ENCODE assay signal across 19 cellular contexts in genomic region chr1:176531896-176532892, GRCh38.
"Had no signal": no experiment of that assay in that cellular context is flagged by ENCODE, and none has a peak within 500 bp of the region (broad histone marks: within the 10 kb centered on the region; RNA-seq: fewer than 3 reads in every experiment).

No MANE protein-coding gene starts in this region.

- H3K9me3 ChIP-seq: lower lobe of right lung, neutrophil, spleen, testis, upper lobe of left lung had no signal

- H3K27me3 ChIP-seq: neutrophil, spleen, testis, upper lobe of left lung had no signal

- H3K9ac ChIP-seq: parathyroid adenoma had no signal

- H3K27ac ChIP-seq: lower lobe of right lung, neutrophil, parathyroid adenoma, spleen, testis, upper lobe of left lung had no signal

- H3K4me3 Mint-ChIP-seq: activated naive CD4-positive, alpha-beta T cell treated with anti-CD3 and anti-CD28 coated beads, Interleukin-2, amount 50 U/mL, for 24 hours; activated T-cell treated with anti-CD3 and anti-CD28 coated beads, Interleukin-2, amount 50 U/mL, for 72 hours; naive thymus-derived CD8-positive, alpha-beta T cell; stimulated activated memory B cell treated with anti-CD40 and anti-IgM and Interleukin-4, amounts not matched to agents 10 μg/mL and 1 μg/mL and 100 μg/mL, for 72 hours; T-cell had no signal

- H3K27me3 Mint-ChIP-seq: activated naive CD4-positive, alpha-beta T cell treated with anti-CD3 and anti-CD28 coated beads, Interleukin-2, amount 50 U/mL, for 24 hours had no signal

- H3K36me3 ChIP-seq: lower lobe of right lung, neutrophil, spleen, upper lobe of left lung had no signal

- ATAC-seq: activated T-cell treated with anti-CD3 and anti-CD28 coated beads, Interleukin-2, amount 50 U/mL, for 72 hours; lower lobe of right lung; naive thymus-derived CD8-positive, alpha-beta T cell; stimulated activated memory B cell treated with anti-CD40 and anti-IgM and Interleukin-4, amounts not matched to agents 10 μg/mL and 1 μg/mL and 100 μg/mL, for 72 hours; T-cell had no signal

- H3K4me3 ChIP-seq: lower lobe of right lung, spleen, testis, upper lobe of left lung had no signal

- H3K79me2 ChIP-seq: parathyroid adenoma had no signal

- H3K4me1 ChIP-seq: lower lobe of right lung, parathyroid adenoma, spleen, testis, upper lobe of left lung had no signal

- DNase-seq: activated CD4-positive, alpha-beta T cell treated with anti-CD3 and anti-CD28 coated beads for 1 hour; activated CD8-positive, alpha-beta memory T cell treated with anti-CD3 and anti-CD28 coated beads for 24 hours; activated gamma-delta T cell; activated T-cell treated with anti-CD3 and anti-CD28 coated beads, Interleukin-2, amount 50 U/mL, for 72 hours; foreskin melanocyte; hypothalamus; kidney glomerular epithelial cell; lower lobe of right lung; naive thymus-derived CD8-positive, alpha-beta T cell; spleen; stimulated activated CD4-positive, alpha-beta T cell treated with anti-CD3 and anti-CD28 coated beads, Interleukin-4, amount 100 ng/mL, for 4 hours; T-cell; T1000; testis; upper lobe of left lung had no signal

- H3K36me3 Mint-ChIP-seq: activated naive CD4-positive, alpha-beta T cell treated with anti-CD3 and anti-CD28 coated beads, Interleukin-2, amount 50 U/mL, for 24 hours; naive thymus-derived CD8-positive, alpha-beta T cell; stimulated activated memory B cell treated with anti-CD40 and anti-IgM and Interleukin-4, amounts not matched to agents 10 μg/mL and 1 μg/mL and 100 μg/mL, for 72 hours; T-cell had no signal

- H3K4me1 Mint-ChIP-seq: activated naive CD4-positive, alpha-beta T cell treated with anti-CD3 and anti-CD28 coated beads, Interleukin-2, amount 50 U/mL, for 24 hours; stimulated activated memory B cell treated with anti-CD40 and anti-IgM and Interleukin-4, amounts not matched to agents 10 μg/mL and 1 μg/mL and 100 μg/mL, for 72 hours; T-cell had no signal

- H3K27ac Mint-ChIP-seq: activated naive CD4-positive, alpha-beta T cell treated with anti-CD3 and anti-CD28 coated beads, Interleukin-2, amount 50 U/mL, for 24 hours; activated T-cell treated with anti-CD3 and anti-CD28 coated beads, Interleukin-2, amount 50 U/mL, for 72 hours; naive thymus-derived CD8-positive, alpha-beta T cell; stimulated activated memory B cell treated with anti-CD40 and anti-IgM and Interleukin-4, amounts not matched to agents 10 μg/mL and 1 μg/mL and 100 μg/mL, for 72 hours; T-cell had no signal

- H2AFZ ChIP-seq: parathyroid adenoma had no signal
